In the genomic region with DNA sequence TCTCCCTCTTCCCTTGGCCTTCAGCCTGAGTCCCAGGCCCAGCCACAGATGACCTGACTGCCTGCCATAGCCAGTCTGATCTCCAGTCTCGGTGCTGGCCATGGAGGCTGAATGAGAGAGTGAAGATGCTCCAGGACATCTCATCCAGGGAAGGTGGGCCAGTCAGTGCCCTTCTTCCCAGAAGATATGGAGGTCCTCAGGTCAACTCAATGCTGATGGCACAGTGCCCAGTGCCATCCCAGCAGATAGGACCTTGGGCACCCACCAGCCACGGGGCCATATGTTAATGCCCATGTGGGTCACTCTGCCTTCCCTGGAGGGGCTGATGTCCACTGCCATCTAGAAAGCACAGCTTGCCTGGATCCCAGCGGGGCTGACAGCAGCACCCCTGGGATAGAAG, we compare ENCODE assay signal across 19 cellular contexts. TPM values are rescaled to one million over a fixed set of nuclear protein-coding genes. Genes with fewer than 3 reads are reported as not detected.
"Had no signal": no experiment of that assay in that cellular context is flagged by ENCODE, and none has a peak within 500 bp of the region (broad histone marks: within the 10 kb centered on the region; RNA-seq: fewer than 3 reads in every experiment).

No MANE protein-coding gene starts in this region.

- H3K27ac Mint-ChIP-seq: activated CD8-positive, alpha-beta T cell treated with anti-CD3 and anti-CD28 coated beads for 36 hours; activated naive CD8-positive, alpha-beta T cell treated with anti-CD3 and anti-CD28 coated beads, Interleukin-2, amount 10 ng/mL, durations not matched to agents 7 days and 5 days; activated T-helper 17 cell treated with anti-CD3 and anti-CD28 coated beads, Interleukin-2, amount 50 U/mL, for 72 hours; T-helper 1 cell treated with Interleukin-12 subunit alpha and Interleukin-12 subunit beta and Interleukin-4 antibody, amounts not matched to agents 30 μg/mL and 1 μg/mL, for 36 hours had no signal

- H3K27ac ChIP-seq: adrenal gland had no signal

- DNase-seq: activated CD4-positive, alpha-beta T cell treated with anti-CD3 and anti-CD28 coated beads for 4 hours; activated CD8-positive, alpha-beta T cell treated with anti-CD3 and anti-CD28 coated beads for 36 hours; activated naive CD4-positive, alpha-beta T cell treated with anti-CD3 and anti-CD28 coated beads, Interleukin-2, amount 50 U/mL, for 16 hours; activated naive CD8-positive, alpha-beta T cell treated with anti-CD3 and anti-CD28 coated beads, Interleukin-2, amount 10 ng/mL, durations not matched to agents 7 days and 5 days; anterior cingulate cortex; Karpas-422; MM.1S; NCI-H1105; NCI-H1436; NCI-H187; NCI-H2081; NCI-H524; SHP77 treated with DMSO at 0.1 percent for 48 hours had no signal

- H3K4me3 Mint-ChIP-seq: activated CD8-positive, alpha-beta T cell treated with anti-CD3 and anti-CD28 coated beads for 36 hours; activated naive CD8-positive, alpha-beta T cell treated with anti-CD3 and anti-CD28 coated beads, Interleukin-2, amount 10 ng/mL, durations not matched to agents 7 days and 5 days; activated T-helper 17 cell treated with anti-CD3 and anti-CD28 coated beads, Interleukin-2, amount 50 U/mL, for 72 hours; T-helper 1 cell treated with Interleukin-12 subunit alpha and Interleukin-12 subunit beta and Interleukin-4 antibody, amounts not matched to agents 30 μg/mL and 1 μg/mL, for 36 hours had no signal

- H3K9me3 ChIP-seq: adrenal gland had no signal

- ATAC-seq: activated CD4-positive, CD25-positive, alpha-beta regulatory T cell treated with anti-CD3 and anti-CD28 coated beads, Interleukin-2, amount 50 U/mL, for 24 hours; activated CD8-positive, alpha-beta T cell treated with anti-CD3 and anti-CD28 coated beads for 36 hours; activated T-helper 17 cell treated with anti-CD3 and anti-CD28 coated beads, Interleukin-2, amount 50 U/mL, for 72 hours; K562 had no signal

- H3K9me3 Mint-ChIP-seq: activated CD8-positive, alpha-beta T cell treated with anti-CD3 and anti-CD28 coated beads for 36 hours; activated naive CD8-positive, alpha-beta T cell treated with anti-CD3 and anti-CD28 coated beads, Interleukin-2, amount 10 ng/mL, durations not matched to agents 7 days and 5 days; activated T-helper 17 cell treated with anti-CD3 and anti-CD28 coated beads, Interleukin-2, amount 50 U/mL, for 72 hours; T-helper 1 cell treated with Interleukin-12 subunit alpha and Interleukin-12 subunit beta and Interleukin-4 antibody, amounts not matched to agents 30 μg/mL and 1 μg/mL, for 36 hours had no signal

- H3K36me3 ChIP-seq: adrenal gland had no signal

- H3K4me3 ChIP-seq: adrenal gland, K562 had no signal

RNA-seq across cellular contexts. Expression of gene VSTM2B, which starts 7.2 kb away (rescaled TPM):
- total RNA-seq: activated CD8-positive, alpha-beta T cell treated with anti-CD3 and anti-CD28 coated beads for 36 hours; activated naive CD8-positive, alpha-beta T cell treated with anti-CD3 and anti-CD28 coated beads, Interleukin-2, amount 10 ng/mL, durations not matched to agents 7 days and 5 days; activated T-helper 17 cell treated with anti-CD3 and anti-CD28 coated beads, Interleukin-2, amount 50 U/mL, for 72 hours; adrenal gland; K562; SK-MEL-5 had no signal
- polyA plus RNA-seq: K562 had no signal
